ENCODE assay signal across 9 cellular contexts in genomic region chr1:53061859-53062714, GRCh38. TPM values are rescaled to one million over a fixed set of nuclear protein-coding genes. Genes with fewer than 3 reads are reported as not detected.
DNase-seq lines count a peak whose midpoint lies in the region; ATAC-seq, FAIRE-seq and TF ChIP-seq lines count a peak whose summit lies in the region.
"Had no signal": no experiment of that assay in that cellular context is flagged by ENCODE, and none has a peak within 500 bp of the region (broad histone marks: within the 10 kb centered on the region; RNA-seq: fewer than 3 reads in every experiment).

Gene PODN (plus strand): TSS chr1:53062213. CDS start chr1:53069856, 7,643 bp downstream.

- H3K4me3 ChIP-seq in ascending aorta (peak within 1 kb of the TSS; percentile 63 to 93), small intestine (ENCODE audit: low read depth in 1 of 2, low read length in 2 of 2) (peak within 1 kb of the TSS; percentile 18 to 47)
- H3K4me3 ChIP-seq: BLaER1 had no signal

- H3K4me1 ChIP-seq in ascending aorta: peaks cover 5 to 11% of the 10 kb centered on the region in 2 donors
- H3K4me1 ChIP-seq in small intestine (ENCODE audit: control insufficient read depth in 2 of 2, insufficient read depth in 1 of 2, low read depth in 1 of 2, low read length in 1 of 2): peaks cover 0 to 2% of the 10 kb centered on the region in 2 donors
- H3K4me1 ChIP-seq: BLaER1 had no signal

- FAIRE-seq in small intestine (lab: Jason Lieb, UNC): no peak

- DNase-seq in NCI-H1417 (lab: John Stamatoyannopoulos, UW): peak in 2 of 3 experiments; percentile 34 to 41
- no peak for DNase-seq in NCI-H1417 treated with DMSO at 0.1 percent for 48 hours (lab: John Stamatoyannopoulos, UW)
- no peak for DNase-seq in ascending aorta (ENCODE audit: low spot score in 2 of 2)
- peak; percentile 66 for DNase-seq in iPS-NIHi11 (ENCODE audit: low spot score)
- no peak for DNase-seq in small intestine

- H3K27ac ChIP-seq in ascending aorta (peak within 1 kb of the TSS; percentile 51 to 55), small intestine (ENCODE audit: low read depth in 1 of 2, low read length in 1 of 2) (peak within 1 kb of the TSS in 1 of 2 donors; percentile 16)
- H3K27ac ChIP-seq: BLaER1 had no signal

- ATAC-seq in GM19324 (IDR thresholded peaks at IDR 0.05; ENCODE audit: low FRiP score, unreplicated experiment): no peak
- ATAC-seq in HG02981 (IDR thresholded peaks at IDR 0.05; ENCODE audit: unreplicated experiment): no peak
- ATAC-seq in HG02759 (IDR thresholded peaks at IDR 0.05; ENCODE audit: unreplicated experiment): no peak

- H3K36me3 ChIP-seq in ascending aorta: no peaks in the 10 kb centered on the region
- no peaks in the 10 kb centered on the region for H3K36me3 ChIP-seq in small intestine (ENCODE audit: control insufficient read depth in 2 of 2, insufficient read depth in 2 of 2, low read length in 2 of 2)
- H3K36me3 ChIP-seq: BLaER1 had no signal

- intact Hi-C loops in ascending aorta (cut with DNase I): no loop called here

- H3K27me3 ChIP-seq in ascending aorta (no peaks in the 10 kb centered on the region), small intestine (ENCODE audit: control insufficient read depth in 2 of 2, insufficient read depth in 2 of 2, low read length in 2 of 2) (peaks cover 5 to 7% of the 10 kb centered on the region in 2 donors)

- no peaks in the 10 kb centered on the region for H3K9me3 ChIP-seq in ascending aorta
- no peaks in the 10 kb centered on the region for H3K9me3 ChIP-seq in small intestine (ENCODE audit: control insufficient read depth, low read depth)

- 1 to 2% (median 2%) methylated on average over 44 to 74 of the region's 74 CpGs for WGBS in small intestine, 3 donors

- no peak for TF ChIP-seq CTCF in ascending aorta (IDR thresholded peaks at IDR 0.05)

RNA-seq across cellular contexts. Expression of gene PODN, which starts in this region (rescaled TPM):
- total RNA-seq in ascending aorta: 245 TPM
- 10 to 100 TPM in 1 of 3 donors, 1 to 10 TPM in 1, under 1 TPM in 1; 0.45 to 26.4 (median 1.6) TPM for polyA plus RNA-seq in small intestine

Comparison
In these comparisons a context has a peak if more than half of its experiments do, and no peak if none do; other contexts are left out.
1. DNase-seq: peak in NCI-H1417 (2 of 3) and iPS-NIHi11 (single experiment); none in NCI-H1417 treated with DMSO at 0.1 percent for 48 hours (single experiment), ascending aorta (0 of 2) and small intestine (single experiment).